ENCODE assay signal across 20 cellular contexts in the genomic region with DNA sequence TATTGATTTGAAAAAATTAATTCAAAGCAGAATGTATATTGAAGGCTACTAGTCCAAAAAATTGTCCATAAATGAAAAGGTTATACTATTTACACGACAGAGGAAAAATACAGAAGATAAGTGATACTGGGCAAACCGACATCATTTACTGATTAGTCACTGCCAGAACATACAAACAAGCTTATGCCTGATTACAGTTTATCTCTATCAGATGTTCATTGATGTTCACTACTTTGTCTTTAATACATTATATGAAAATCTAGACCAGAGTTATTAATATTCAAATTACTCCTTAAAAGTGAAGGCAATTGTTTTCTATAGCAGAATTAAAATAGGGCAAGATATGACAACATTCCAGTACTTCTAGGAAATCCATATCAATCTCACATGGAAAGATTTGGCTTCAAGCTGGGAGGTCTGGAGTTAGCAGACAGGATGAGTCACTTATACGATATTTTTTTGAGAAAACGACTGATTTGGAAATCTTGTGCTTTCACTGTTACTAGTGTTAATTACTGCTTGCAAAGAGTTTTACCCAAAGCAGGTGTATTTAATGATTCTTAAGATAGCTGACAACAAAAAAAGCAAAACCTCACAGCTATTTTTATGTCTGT. TPM values are rescaled to one million over a fixed set of nuclear protein-coding genes. Genes with fewer than 3 reads are reported as not detected.
A peak's percentile ranks its signal among the peaks of the same experiment; 100 is the strongest.
DNase-seq lines count a peak whose midpoint lies in the region; ATAC-seq, FAIRE-seq and TF ChIP-seq lines count a peak whose summit lies in the region.
"Had no signal": no experiment of that assay in that cellular context is flagged by ENCODE, and none has a peak within 500 bp of the region (broad histone marks: within the 10 kb centered on the region; RNA-seq: fewer than 3 reads in every experiment).

No MANE protein-coding gene starts in this region.

- FAIRE-seq in frontal cortex (lab: Jason Lieb, UNC), result no peak
- FAIRE-seq: GM18507, islet of Langerhans had no signal

- H3K4me3 Mint-ChIP-seq in Caco-2 (ENCODE audit: unreplicated experiment), result no peak overlapping the region
- H3K4me3 Mint-ChIP-seq in natural killer cell treated with Interleukin-12 subunit alpha and Interleukin-12 subunit beta and Interleukin-15 and Interleukin-18, amount 100 ng/mL, for 72 hours, result no peak overlapping the region

- H3K27ac ChIP-seq in mesenchymal stem cell (ENCODE audit: low read length, poor library complexity, severe bottlenecking), result no peak overlapping the region
- H3K27ac ChIP-seq: BLaER1, esophagus squamous epithelium had no signal

- H3K4me1 ChIP-seq in Caco-2, result peaks cover 22% of the 10 kb centered on the region
- no peaks in the 10 kb centered on the region for H3K4me1 ChIP-seq in mesenchymal stem cell (ENCODE audit: control insufficient read depth, insufficient read depth, low read depth, low read length)
- H3K4me1 ChIP-seq: BLaER1, esophagus squamous epithelium had no signal

- H3K4me3 ChIP-seq in Caco-2 (ENCODE audit: low read depth, low read length), result no peak overlapping the region
- no peak overlapping the region for H3K4me3 ChIP-seq in cardiac fibroblast (replicated peaks in 1 of 2; ENCODE audit: low read depth in 2 of 2, low read length in 2 of 2)
- H3K4me3 ChIP-seq in mesenchymal stem cell (ENCODE audit: insufficient read depth in 1 of 2, low read depth in 1 of 2, low read length in 2 of 2), result no peak overlapping the region
- H3K4me3 ChIP-seq: BLaER1, esophagus squamous epithelium had no signal

- H2BK12ac ChIP-seq in mesenchymal stem cell (ENCODE audit: low read length in 2 of 2), result no peak overlapping the region

- BruUV-seq in Caco-2 (replicated peaks; lab: Mats Ljungman, UMichigan), result no TSS peak

- no peak overlapping the region for H2BK120ac ChIP-seq in mesenchymal stem cell (ENCODE audit: low read depth, low read length)

- no peak overlapping the region for H4K8ac ChIP-seq in mesenchymal stem cell (ENCODE audit: low read length)

- WGBS in mesenchymal stem cell, result no CpG with 5 or more reads among the region's 4 CpGs

- no peak overlapping the region for H2AFZ ChIP-seq in mesenchymal stem cell (ENCODE audit: low read depth, low read length)

- no peak overlapping the region for H3K9ac ChIP-seq in mesenchymal stem cell (ENCODE audit: low read length)
- H3K9ac ChIP-seq: BLaER1 had no signal

- H3K27ac Mint-ChIP-seq in Caco-2 (ENCODE audit: unreplicated experiment), result peak overlapping the region; percentile 12
- no peak overlapping the region for H3K27ac Mint-ChIP-seq in natural killer cell treated with Interleukin-12 subunit alpha and Interleukin-12 subunit beta and Interleukin-15 and Interleukin-18, amount 100 ng/mL, for 72 hours
- H3K27ac Mint-ChIP-seq: activated naive CD4-positive, alpha-beta T cell treated with anti-CD3 and anti-CD28 coated beads, Interleukin-2, amount 50 U/mL, for 72 hours had no signal

- H3K4me2 ChIP-seq in mesenchymal stem cell (ENCODE audit: low read length, poor library complexity, severe bottlenecking), result no peak overlapping the region
- H3K4me2 ChIP-seq: BLaER1 had no signal

- H3K18ac ChIP-seq in mesenchymal stem cell (ENCODE audit: low read depth in 1 of 2, low read length in 2 of 2), result no peak overlapping the region

- H3K36me3 ChIP-seq in Caco-2 (ENCODE audit: control insufficient read depth, insufficient read depth, low read length), result no peaks in the 10 kb centered on the region
- no peaks in the 10 kb centered on the region for H3K36me3 ChIP-seq in mesenchymal stem cell (ENCODE audit: control insufficient read depth in 1 of 2, insufficient read depth in 2 of 2, low read depth in 1 of 2, low read length in 2 of 2)
- H3K36me3 ChIP-seq: BLaER1 had no signal

- DNase-seq in Caco-2 (no peak), M059J (ENCODE audit: low read depth) (peak; percentile 57), cardiac fibroblast (ENCODE audit: low read depth in 2 of 2) (peak; percentile 12 to 64), mesenchymal stem cell (peak; percentile 83), frontal cortex (ENCODE audit: low spot score in 2 of 2) (no peak), MV-4-11 (lab: John Stamatoyannopoulos, UW) (no peak)
- DNase-seq in natural killer cell treated with Interleukin-12 subunit alpha and Interleukin-12 subunit beta and Interleukin-15 and Interleukin-18, amount 100 ng/mL, for 72 hours (ENCODE audit: low spot score), result no peak
- DNase-seq: activated CD8-positive, alpha-beta memory T cell treated with anti-CD3 and anti-CD28 coated beads, Interleukin-2, amount 50 U/mL, for 4 hours; esophagus squamous epithelium; H7; NCI-H1417 treated with DMSO at 0.1 percent for 48 hours; NCI-H510A treated with DMSO at 0.1 percent for 48 hours; SHP77; stimulated activated CD4-positive, alpha-beta T cell treated with anti-CD3 and anti-CD28 coated beads, Interleukin-4, amount 100 ng/mL, for 24 hours; stimulated activated naive CD8-positive, alpha-beta T cell treated with anti-CD3 and anti-CD28 coated beads, Interleukin-15, Interleukin-2, amounts not matched to agents 100 U/mL and 50 U/mL, for 24 hours had no signal

- H4K91ac ChIP-seq in mesenchymal stem cell (ENCODE audit: low read length), result no peak overlapping the region

- no peaks in the 10 kb centered on the region for H3K79me1 ChIP-seq in mesenchymal stem cell (replicated peaks; ENCODE audit: low read length, poor library complexity, severe bottlenecking)

- intact Hi-C loops in Caco-2 (cut with micrococcal nuclease; ENCODE audit: unreplicated experiment), result no loop called here

- peaks cover 30% of the 10 kb centered on the region for H3K4me1 Mint-ChIP-seq in Caco-2 (ENCODE audit: low read depth, unreplicated experiment)
- no peaks in the 10 kb centered on the region for H3K4me1 Mint-ChIP-seq in natural killer cell treated with Interleukin-12 subunit alpha and Interleukin-12 subunit beta and Interleukin-15 and Interleukin-18, amount 100 ng/mL, for 72 hours (ENCODE audit: low read depth in 2 of 2)

- POLR2A ChIA-PET in Caco-2 (lab: Charles Lee), result no interaction called here

- H3K23ac ChIP-seq in mesenchymal stem cell (ENCODE audit: low read length in 2 of 2), result no peak overlapping the region

- no peaks in the 10 kb centered on the region for H3K27me3 ChIP-seq in Caco-2 (replicated peaks; ENCODE audit: control insufficient read depth, insufficient read depth, low read length)
- no peaks in the 10 kb centered on the region for H3K27me3 ChIP-seq in mesenchymal stem cell (ENCODE audit: control insufficient read depth in 1 of 2, insufficient read depth in 1 of 2, low read length in 2 of 2)
- H3K27me3 ChIP-seq: BLaER1, esophagus squamous epithelium had no signal

- H3K36me3 Mint-ChIP-seq in Caco-2 (ENCODE audit: insufficient read depth, unreplicated experiment), result peaks cover 14% of the 10 kb centered on the region
- no peaks in the 10 kb centered on the region for H3K36me3 Mint-ChIP-seq in natural killer cell treated with Interleukin-12 subunit alpha and Interleukin-12 subunit beta and Interleukin-15 and Interleukin-18, amount 100 ng/mL, for 72 hours
- H3K36me3 Mint-ChIP-seq: activated naive CD4-positive, alpha-beta T cell treated with anti-CD3 and anti-CD28 coated beads, Interleukin-2, amount 50 U/mL, for 72 hours had no signal

- no peak overlapping the region for H2BK5ac ChIP-seq in mesenchymal stem cell (ENCODE audit: low read depth, low read length, poor library complexity, severe bottlenecking)

- no peaks in the 10 kb centered on the region for H3K27me3 Mint-ChIP-seq in Caco-2 (ENCODE audit: insufficient read depth, unreplicated experiment)
- no peaks in the 10 kb centered on the region for H3K27me3 Mint-ChIP-seq in natural killer cell treated with Interleukin-12 subunit alpha and Interleukin-12 subunit beta and Interleukin-15 and Interleukin-18, amount 100 ng/mL, for 72 hours

- H3K9me3 ChIP-seq in Caco-2 (no peaks in the 10 kb centered on the region; the same call in 1 of the 2 replicates), mesenchymal stem cell (ENCODE audit: control insufficient read depth, low read length) (no peaks in the 10 kb centered on the region)
- H3K9me3 ChIP-seq: BLaER1, esophagus squamous epithelium had no signal

- H3K4ac ChIP-seq in mesenchymal stem cell (ENCODE audit: low read depth in 1 of 2, low read length in 2 of 2), result no peak overlapping the region

- H2AK5ac ChIP-seq in mesenchymal stem cell (ENCODE audit: low read length, severe bottlenecking), result no peak overlapping the region

- no peak overlapping the region for H3K14ac ChIP-seq in mesenchymal stem cell (ENCODE audit: low read length in 2 of 2)

- no peaks in the 10 kb centered on the region for H3K9me3 Mint-ChIP-seq in Caco-2 (ENCODE audit: unreplicated experiment)
- no peaks in the 10 kb centered on the region for H3K9me3 Mint-ChIP-seq in natural killer cell treated with Interleukin-12 subunit alpha and Interleukin-12 subunit beta and Interleukin-15 and Interleukin-18, amount 100 ng/mL, for 72 hours
- H3K9me3 Mint-ChIP-seq: activated naive CD4-positive, alpha-beta T cell treated with anti-CD3 and anti-CD28 coated beads, Interleukin-2, amount 50 U/mL, for 72 hours had no signal

- H2BK15ac ChIP-seq in mesenchymal stem cell (ENCODE audit: low read depth, poor library complexity, severe bottlenecking), result no peak overlapping the region

- no peak for ATAC-seq in natural killer cell treated with Interleukin-12 subunit alpha and Interleukin-12 subunit beta and Interleukin-15 and Interleukin-18, amount 100 ng/mL, for 72 hours
- ATAC-seq in HG02678 (IDR thresholded peaks at IDR 0.05; ENCODE audit: unreplicated experiment), result no peak
- ATAC-seq: activated naive CD4-positive, alpha-beta T cell treated with anti-CD3 and anti-CD28 coated beads, Interleukin-2, amount 50 U/mL, for 72 hours; stimulated activated naive CD8-positive, alpha-beta T cell treated with anti-CD3 and anti-CD28 coated beads, Interleukin-15, Interleukin-2, amounts not matched to agents 100 U/mL and 50 U/mL, for 24 hours had no signal

- CTCF ChIA-PET in Caco-2 (lab: Charles Lee), result no interaction called here

- TF ChIP-seq CTCF in Caco-2 (IDR thresholded peaks at IDR 0.05; ENCODE audit: insufficient read depth in 1 of 2, low read depth in 1 of 2, low read length in 1 of 2, severe bottlenecking in 1 of 2, unreplicated experiment in 1 of 2), result no peak
- TF ChIP-seq CTCF in cardiac fibroblast (IDR thresholded peaks at IDR 0.05; ENCODE audit: low read depth, low read length), result no peak

RNA-seq across cellular contexts. Expression of a gene that starts 31.8 kb away (rescaled TPM):
- 85.5 and 91.5 TPM in 2 replicates for total RNA-seq in Caco-2 (2022)
- total RNA-seq in M059J (2014; rRNA removed; shearing (Covaris generic)), result 2.6 and 3.7 TPM in 2 replicates
- polyA plus RNA-seq in mesenchymal stem cell (2013, experiment 1 of 2), result 2.2 TPM
- polyA plus RNA-seq in mesenchymal stem cell (2013, experiment 2 of 2), result 2.2 TPM
- total RNA-seq in frontal cortex, result 5.7 TPM
- total RNA-seq in natural killer cell treated with Interleukin-12 subunit alpha and Interleukin-12 subunit beta and Interleukin-15 and Interleukin-18, amount 100 ng/mL, for 72 hours, result 1 to 10 TPM; 7.3 to 8.2 TPM

Comparison
In these comparisons a context has a peak if more than half of its experiments do, and no peak if none do; other contexts are left out.
1. DNase-seq: peak in M059J (single experiment), cardiac fibroblast (2 of 2) and mesenchymal stem cell (single experiment); none in Caco-2 (0 of 2), frontal cortex (0 of 2), natural killer cell treated with Interleukin-12 subunit alpha and Interleukin-12 subunit beta and Interleukin-15 and Interleukin-18, amount 100 ng/mL, for 72 hours (single experiment) and MV-4-11 (single experiment).